Comparison of ENCODE assay signal across 38 cellular contexts in genomic region chr13:71051573-71051972, GRCh38.
"Had no signal": no experiment of that assay in that cellular context is flagged by ENCODE, and none has a peak within 500 bp of the region (broad histone marks: within the 10 kb centered on the region; RNA-seq: fewer than 3 reads in every experiment).

No MANE protein-coding gene starts in this region.

- H3K27me3 ChIP-seq: adrenal gland, ascending aorta, body of pancreas, brain microvascular endothelial cell, breast epithelium, cardiac muscle cell had no signal

- H3K4me3 ChIP-seq: adrenal gland, ascending aorta, body of pancreas, breast epithelium, cardiac muscle cell had no signal

- ATAC-seq: activated naive CD4-positive, alpha-beta T cell treated with anti-CD3 and anti-CD28 coated beads, Interleukin-2, amount 50 U/mL, for 72 hours; activated naive CD8-positive, alpha-beta T cell treated with anti-CD3 and anti-CD28 coated beads, Interleukin-2, amount 50 U/mL, for 24 hours; activated T-cell treated with anti-CD3 and anti-CD28 coated beads, Interleukin-2, amount 50 U/mL, for 4 hours; activated T-cell treated with anti-CD3 and anti-CD28 coated beads, Interleukin-2, amount 50 U/mL, for 72 hours; activated T-helper 17 cell treated with anti-CD3 and anti-CD28 coated beads, Interleukin-2, amount 50 U/mL, for 72 hours; body of pancreas had no signal

- H3K4me1 ChIP-seq: adrenal gland, ascending aorta, body of pancreas, breast epithelium had no signal

- H3K4me1 Mint-ChIP-seq: activated naive CD8-positive, alpha-beta T cell treated with anti-CD3 and anti-CD28 coated beads for 36 hours; activated naive CD8-positive, alpha-beta T cell treated with anti-CD3 and anti-CD28 coated beads, Interleukin-2, amount 10 ng/mL, durations not matched to agents 7 days and 5 days; activated naive CD8-positive, alpha-beta T cell treated with anti-CD3 and anti-CD28 coated beads, Interleukin-2, amount 50 U/mL, for 24 hours; activated T-helper 17 cell treated with anti-CD3 and anti-CD28 coated beads, Interleukin-2, amount 50 U/mL, for 72 hours; brain; central memory CD8-positive, alpha-beta T cell had no signal

- H3K9me3 ChIP-seq: body of pancreas had no signal

- FAIRE-seq: astrocyte, bronchial epithelial cell had no signal

- H3K9me3 Mint-ChIP-seq: activated T-helper 17 cell treated with anti-CD3 and anti-CD28 coated beads, Interleukin-2, amount 50 U/mL, for 72 hours; activated T-helper 2 cell treated with anti-CD3 and anti-CD28 coated beads, Interferon-gamma antibody, Interleukin-2, Interleukin-4, amounts not matched to agents 10 μg/mL and 5 μg/mL and 100 μg/mL, durations not matched to agents 14 hours and 24 hours and 36 hours had no signal

- H3K27me3 Mint-ChIP-seq: activated naive CD8-positive, alpha-beta T cell; activated naive CD8-positive, alpha-beta T cell treated with anti-CD3 and anti-CD28 coated beads for 36 hours; activated naive CD8-positive, alpha-beta T cell treated with anti-CD3 and anti-CD28 coated beads, Interleukin-2, amount 10 ng/mL, durations not matched to agents 7 days and 5 days; activated naive CD8-positive, alpha-beta T cell treated with anti-CD3 and anti-CD28 coated beads, Interleukin-2, amount 50 U/mL, for 24 hours; activated T-cell treated with anti-CD3 and anti-CD28 coated beads, Interleukin-2, amount 50 U/mL, for 24 hours; activated T-helper 17 cell treated with anti-CD3 and anti-CD28 coated beads, Interleukin-2, amount 50 U/mL, for 72 hours; brain; central memory CD8-positive, alpha-beta T cell had no signal

- H3K27ac Mint-ChIP-seq: activated naive CD4-positive, alpha-beta T cell treated with anti-CD3 and anti-CD28 coated beads for 36 hours; activated naive CD4-positive, alpha-beta T cell treated with anti-CD3 and anti-CD28 coated beads, Interleukin-2, amount 50 U/mL, for 72 hours; activated naive CD8-positive, alpha-beta T cell; activated naive CD8-positive, alpha-beta T cell treated with anti-CD3 and anti-CD28 coated beads for 36 hours; activated naive CD8-positive, alpha-beta T cell treated with anti-CD3 and anti-CD28 coated beads, Interleukin-2, amount 10 ng/mL, durations not matched to agents 7 days and 5 days; activated naive CD8-positive, alpha-beta T cell treated with anti-CD3 and anti-CD28 coated beads, Interleukin-2, amount 50 U/mL, for 24 hours; activated T-cell treated with anti-CD3 and anti-CD28 coated beads, Interleukin-2, amount 50 U/mL, for 24 hours; activated T-cell treated with anti-CD3 and anti-CD28 coated beads, Interleukin-2, amount 50 U/mL, for 72 hours; activated T-helper 1 cell treated with anti-CD3 and anti-CD28 coated beads, Interleukin-12 subunit alpha, Interleukin-12 subunit beta, Interleukin-2, Interleukin-4 antibody, amounts not matched to agents 30 ng/mL and 10 ng/mL and 1 ng/mL, durations not matched to agents 14 hours and 24 hours and 36 hours; activated T-helper 17 cell treated with anti-CD3 and anti-CD28 coated beads, Interleukin-2, amount 50 U/mL, for 72 hours; activated T-helper 2 cell treated with anti-CD3 and anti-CD28 coated beads, Interferon-gamma antibody, Interleukin-2, Interleukin-4, amounts not matched to agents 10 μg/mL and 5 μg/mL and 100 μg/mL, durations not matched to agents 14 hours and 24 hours and 36 hours; brain had no signal

- H3K36me3 ChIP-seq: adrenal gland, ascending aorta, brain microvascular endothelial cell, breast epithelium, cardiac muscle cell had no signal

- H3K4me3 Mint-ChIP-seq: activated naive CD4-positive, alpha-beta T cell treated with anti-CD3 and anti-CD28 coated beads for 36 hours; activated naive CD8-positive, alpha-beta T cell; activated naive CD8-positive, alpha-beta T cell treated with anti-CD3 and anti-CD28 coated beads for 36 hours; activated naive CD8-positive, alpha-beta T cell treated with anti-CD3 and anti-CD28 coated beads, Interleukin-2, amount 10 ng/mL, durations not matched to agents 7 days and 5 days; activated naive CD8-positive, alpha-beta T cell treated with anti-CD3 and anti-CD28 coated beads, Interleukin-2, amount 50 U/mL, for 24 hours; activated T-cell treated with anti-CD3 and anti-CD28 coated beads, Interleukin-2, amount 50 U/mL, for 24 hours; activated T-cell treated with anti-CD3 and anti-CD28 coated beads, Interleukin-2, amount 50 U/mL, for 4 hours; activated T-cell treated with anti-CD3 and anti-CD28 coated beads, Interleukin-2, amount 50 U/mL, for 72 hours; activated T-helper 1 cell treated with anti-CD3 and anti-CD28 coated beads, Interleukin-12 subunit alpha, Interleukin-12 subunit beta, Interleukin-2, Interleukin-4 antibody, amounts not matched to agents 30 ng/mL and 10 ng/mL and 1 ng/mL, durations not matched to agents 14 hours and 24 hours and 36 hours; activated T-helper 17 cell treated with anti-CD3 and anti-CD28 coated beads, Interleukin-2, amount 50 U/mL, for 72 hours; brain; central memory CD8-positive, alpha-beta T cell had no signal

- H3K27ac ChIP-seq: adrenal gland, ascending aorta, body of pancreas, brain microvascular endothelial cell, breast epithelium, cardiac muscle cell had no signal

- DNase-seq: activated effector memory CD4-positive, alpha-beta T cell treated with anti-CD3 and anti-CD28 coated beads, Interleukin-2, amount 50 U/mL, for 16 hours; activated effector memory CD4-positive, alpha-beta T cell treated with Interleukin-2 at 50 U/mL for 16 hours; activated gamma-delta T cell; activated gamma-delta T cell treated with Interleukin-2 at 50 U/mL for 16 hours; activated naive CD4-positive, alpha-beta T cell; activated naive CD4-positive, alpha-beta T cell treated with anti-CD3 and anti-CD28 coated beads for 36 hours; activated naive CD4-positive, alpha-beta T cell treated with anti-CD3 and anti-CD28 coated beads, Interleukin-2, amount 50 U/mL, for 16 hours; activated naive CD4-positive, alpha-beta T cell treated with Interleukin-2 at 50 U/mL for 16 hours; activated naive CD8-positive, alpha-beta T cell treated with anti-CD3 and anti-CD28 coated beads for 36 hours; activated naive CD8-positive, alpha-beta T cell treated with anti-CD3 and anti-CD28 coated beads, Interleukin-2, amount 10 ng/mL, durations not matched to agents 7 days and 5 days; activated naive CD8-positive, alpha-beta T cell treated with anti-CD3 and anti-CD28 coated beads, Interleukin-2, amount 50 U/mL, for 24 hours; activated T-cell treated with anti-CD3 and anti-CD28 coated beads, Interleukin-2, amount 50 U/mL, for 1 hour; activated T-cell treated with anti-CD3 and anti-CD28 coated beads, Interleukin-2, amount 50 U/mL, for 24 hours; activated T-cell treated with anti-CD3 and anti-CD28 coated beads, Interleukin-2, amount 50 U/mL, for 4 hours; activated T-cell treated with anti-CD3 and anti-CD28 coated beads, Interleukin-2, amount 50 U/mL, for 48 hours; activated T-cell treated with anti-CD3 and anti-CD28 coated beads, Interleukin-2, amount 50 U/mL, for 72 hours; adrenal gland; amniotic stem cell; amygdala; anterior cingulate cortex; aorta; body of pancreas; brain microvascular endothelial cell; caudate nucleus; central memory CD4-positive, alpha-beta T cell; cerebellar nuclear complex had no signal

- H3K36me3 Mint-ChIP-seq: activated naive CD4-positive, alpha-beta T cell treated with anti-CD3 and anti-CD28 coated beads, Interleukin-2, amount 50 U/mL, for 72 hours; activated naive CD8-positive, alpha-beta T cell; activated naive CD8-positive, alpha-beta T cell treated with anti-CD3 and anti-CD28 coated beads for 36 hours; activated naive CD8-positive, alpha-beta T cell treated with anti-CD3 and anti-CD28 coated beads, Interleukin-2, amount 10 ng/mL, durations not matched to agents 7 days and 5 days; brain had no signal
